Comparison of ENCODE assay signal across 9 cellular contexts in genomic region chr6:71012871-71013456, GRCh38. TPM values are rescaled to one million over a fixed set of nuclear protein-coding genes. Genes with fewer than 3 reads are reported as not detected.
DNase-seq lines count a peak whose midpoint lies in the region; ATAC-seq and TF ChIP-seq lines count a peak whose summit lies in the region.
"Had no signal": no experiment of that assay in that cellular context is flagged by ENCODE, and none has a peak within 500 bp of the region (broad histone marks: within the 10 kb centered on the region; RNA-seq: fewer than 3 reads in every experiment).

No MANE protein-coding gene starts in this region.

- TF ChIP-seq CTCF in mammary epithelial cell (conservative IDR thresholded peaks at IDR 0.05 in 1 of 2, IDR thresholded peaks at IDR 0.05 in 1 of 2; ENCODE audit: extremely low read depth in 1 of 2, insufficient read depth in 1 of 2, low read depth in 1 of 2, low read length in 2 of 2) (peak; percentile 86), upper lobe of left lung (IDR thresholded peaks at IDR 0.05) (peak in 5 of 6 experiments; percentile 40 to 66 (median 51))

- H3K36me3 ChIP-seq in mammary epithelial cell (ENCODE audit: insufficient read depth, low read length) (no peaks in the 10 kb centered on the region), upper lobe of left lung (no peaks in the 10 kb centered on the region)

- no peak overlapping the region for H3K4me3 Mint-ChIP-seq in activated naive CD4-positive, alpha-beta T cell treated with anti-CD3 and anti-CD28 coated beads for 36 hours

- H3K36me3 Mint-ChIP-seq in activated naive CD4-positive, alpha-beta T cell treated with anti-CD3 and anti-CD28 coated beads for 36 hours (ENCODE audit: low read depth): no peaks in the 10 kb centered on the region

- dilution Hi-C loops in mammary epithelial cell (cut with HindIII; ENCODE audit: low sequenced_read_pairs): no loop called here

- no peaks in the 10 kb centered on the region for H3K79me2 ChIP-seq in mammary epithelial cell (ENCODE audit: insufficient read depth, low read length)

- no peak overlapping the region for H3K4me3 ChIP-seq in mammary epithelial cell (replicated peaks in 1 of 3; ENCODE audit: insufficient read depth in 1 of 3, low read depth in 2 of 3, low read length in 3 of 3)
- H3K4me3 ChIP-seq in upper lobe of left lung: no peak overlapping the region

- intact Hi-C loops in activated naive CD4-positive, alpha-beta T cell treated with anti-CD3 and anti-CD28 coated beads for 36 hours (cut with micrococcal nuclease): loop anchor here (1.0 to 5.0 kb wide), 8 partner anchors 56 to 792 kb away; partner anchors contain the start of gene B3GAT2
- intact Hi-C loops in mammary epithelial cell (cut with micrococcal nuclease): loop anchor here (1.0 to 5.0 kb wide), 7 partner anchors 128 to 792 kb away; no protein-coding TSS in a partner anchor
- intact Hi-C loops in left colon (cut with DNase I, micrococcal nuclease): no loop called here

- DNase-seq in activated naive CD4-positive, alpha-beta T cell treated with anti-CD3 and anti-CD28 coated beads for 36 hours: peak; percentile 17
- DNase-seq in activated naive CD4-positive, alpha-beta T cell treated with anti-CD3 and anti-CD28 coated beads, Interleukin-2, amount 50 U/mL, for 16 hours: no peak
- DNase-seq in NCI-H82 (lab: John Stamatoyannopoulos, UW) (peak; percentile 79), mammary epithelial cell (peak; percentile 50), left colon (no peak), upper lobe of left lung (no peak)

- H3K4me1 Mint-ChIP-seq in activated naive CD4-positive, alpha-beta T cell treated with anti-CD3 and anti-CD28 coated beads for 36 hours (ENCODE audit: low read depth): no peaks in the 10 kb centered on the region

- CTCF ChIA-PET in activated naive CD4-positive, alpha-beta T cell treated with anti-CD3 and anti-CD28 coated beads for 36 hours (lab: Charles Lee): interaction anchor here (0.8 to 1.4 kb wide), 7 partner anchors 57 to 703 kb away, joined by 3 to 6 read pairs (median 4); no protein-coding TSS in a partner anchor
- CTCF ChIA-PET in mammary epithelial cell (lab: Charles Lee; ENCODE audit: low non-redundant PET): no interaction called here

- WGBS in mammary epithelial cell (ENCODE audit: low coverage, missing lambda C conversion rate): 20% methylated on average over 5 of the region's 5 CpGs
- WGBS in upper lobe of left lung, 2 donors: 34 to 44% methylated on average over 5 of the region's 5 CpGs

- no peak overlapping the region for H3K9ac ChIP-seq in mammary epithelial cell (ENCODE audit: insufficient read depth, low read length)

- H3K27ac ChIP-seq in mammary epithelial cell (ENCODE audit: insufficient read depth, low read depth, low read length) (no peak overlapping the region), upper lobe of left lung (no peak overlapping the region)

- H3K9me3 ChIP-seq in mammary epithelial cell (replicated peaks; ENCODE audit: insufficient read depth, low read length) (no peaks in the 10 kb centered on the region), upper lobe of left lung (no peaks in the 10 kb centered on the region)

- H3K4me2 ChIP-seq in mammary epithelial cell (ENCODE audit: insufficient read depth, low read depth, low read length): no peak overlapping the region

- no peak overlapping the region for H3K27ac Mint-ChIP-seq in activated naive CD4-positive, alpha-beta T cell treated with anti-CD3 and anti-CD28 coated beads for 36 hours

- no peaks in the 10 kb centered on the region for H4K20me1 ChIP-seq in mammary epithelial cell (ENCODE audit: insufficient read depth, low read length)

- in situ Hi-C loops in mammary epithelial cell (cut with MboI; ENCODE audit: low sequenced_read_pairs in 2 of 2): no loop called here

- H3K4me1 ChIP-seq in mammary epithelial cell (ENCODE audit: insufficient read depth, low read length) (no peaks in the 10 kb centered on the region), upper lobe of left lung (no peaks in the 10 kb centered on the region)

- TF ChIP-seq EP300 in upper lobe of left lung (IDR thresholded peaks at IDR 0.05): no peak

- TF ChIP-seq POLR2A in upper lobe of left lung (IDR thresholded peaks at IDR 0.05): no peak

- H3K27me3 Mint-ChIP-seq in activated naive CD4-positive, alpha-beta T cell treated with anti-CD3 and anti-CD28 coated beads for 36 hours (ENCODE audit: low read depth): peaks cover 11% of the 10 kb centered on the region

- H3K9me3 Mint-ChIP-seq in activated naive CD4-positive, alpha-beta T cell treated with anti-CD3 and anti-CD28 coated beads for 36 hours: no peaks in the 10 kb centered on the region

- peak; percentile 68 for ATAC-seq in GM21447 (IDR thresholded peaks at IDR 0.05; ENCODE audit: unreplicated experiment)
- peak; percentile 86 for ATAC-seq in HG03565 (IDR thresholded peaks at IDR 0.05; ENCODE audit: unreplicated experiment)
- peak; percentile 72 for ATAC-seq in left colon
- peak in 1 of 2 donors; percentile 80 for ATAC-seq in upper lobe of left lung (ENCODE audit: low FRiP score in 2 of 2)

- H3K27me3 ChIP-seq in mammary epithelial cell (ENCODE audit: insufficient read depth, low read length) (peaks cover 4% of the 10 kb centered on the region), upper lobe of left lung (no peaks in the 10 kb centered on the region)

- no TSS peak for BruUV-seq in mammary epithelial cell (replicated peaks; lab: Mats Ljungman, UMichigan)

- no peak overlapping the region for H2AFZ ChIP-seq in mammary epithelial cell (ENCODE audit: low read depth, low read length)

RNA-seq across cellular contexts. Expression of gene B3GAT2, which starts 56.1 kb away (rescaled TPM):
- total RNA-seq in activated naive CD4-positive, alpha-beta T cell treated with anti-CD3 and anti-CD28 coated beads for 36 hours: not detected
- not detected for total RNA-seq in mammary epithelial cell
- polyA plus RNA-seq in mammary epithelial cell: not detected
- polyA minus RNA-seq in mammary epithelial cell: not detected
- total RNA-seq in left colon: not detected
- total RNA-seq in upper lobe of left lung: under 1 TPM in 1 of 6 donors, not detected in 5; 0.06 TPM
- total RNA-seq: mononuclear cell had no signal

Comparison
In these comparisons a context has a peak if more than half of its experiments do, and no peak if none do; other contexts are left out.
1. DNase-seq: peak in activated naive CD4-positive, alpha-beta T cell treated with anti-CD3 and anti-CD28 coated beads for 36 hours (single experiment), NCI-H82 (single experiment) and mammary epithelial cell (single experiment); none in activated naive CD4-positive, alpha-beta T cell treated with anti-CD3 and anti-CD28 coated beads, Interleukin-2, amount 50 U/mL, for 16 hours (single experiment), left colon (0 of 2) and upper lobe of left lung (0 of 2).
2. intact Hi-C loops: an anchor here in activated naive CD4-positive, alpha-beta T cell treated with anti-CD3 and anti-CD28 coated beads for 36 hours (1.0 to 5.0 kb wide) and mammary epithelial cell (1.0 to 5.0 kb wide); none called in left colon.